In the genomic region with DNA sequence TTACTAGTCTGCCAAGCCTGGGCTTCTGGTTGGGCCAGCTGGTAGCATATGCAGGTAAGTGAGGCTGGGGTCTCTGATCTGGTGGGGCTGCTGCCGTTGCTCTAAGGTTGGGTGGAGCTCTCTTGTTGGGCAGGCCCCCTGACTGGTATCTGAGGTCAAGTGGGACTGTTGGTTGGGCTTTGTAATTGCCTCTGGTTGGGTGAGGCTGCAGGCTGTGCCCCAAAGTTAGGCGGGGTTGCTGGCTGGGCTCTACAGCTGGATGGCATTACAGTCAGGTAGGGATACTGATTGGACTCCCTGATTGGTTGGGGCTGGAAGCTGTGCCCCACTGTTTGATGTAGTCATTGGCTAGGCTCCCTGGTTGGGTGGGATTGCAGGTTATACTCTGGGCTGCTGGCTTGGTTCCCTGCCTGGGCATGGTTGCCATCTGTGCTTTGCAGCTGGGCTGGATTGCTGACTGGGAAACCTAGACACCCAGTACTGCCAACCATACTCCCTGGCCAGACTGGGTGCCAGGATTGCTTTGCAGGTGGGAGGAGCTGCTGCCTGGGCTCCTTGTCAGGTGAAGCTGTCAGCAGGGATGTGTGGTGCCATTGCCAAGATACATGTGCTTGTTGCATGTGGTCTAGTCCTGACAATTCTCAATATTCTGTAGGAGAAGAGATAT, we compare ENCODE assay signal across 22 cellular contexts.
DNase-seq lines count a peak whose midpoint lies in the region; ATAC-seq and TF ChIP-seq lines count a peak whose summit lies in the region.
"Had no signal": no experiment of that assay in that cellular context is flagged by ENCODE, and none has a peak within 500 bp of the region (broad histone marks: within the 10 kb centered on the region; RNA-seq: fewer than 3 reads in every experiment).

No MANE protein-coding gene starts in this region.

- no peak overlapping the region for H4K91ac ChIP-seq in IMR-90 (ENCODE audit: insufficient read depth, low read depth, low read length)

- no peak overlapping the region for H3K18ac ChIP-seq in IMR-90 (ENCODE audit: low read depth, low read length)

- H3K79me2 ChIP-seq in OCI-LY7 (ENCODE audit: insufficient read depth, low read depth, low read length), result no peaks in the 10 kb centered on the region

- no peaks in the 10 kb centered on the region for H3K27me3 Mint-ChIP-seq in neural crest cell (ENCODE audit: low read depth)
- H3K27me3 Mint-ChIP-seq: CD8-positive, alpha-beta memory T cell; IgD-negative memory B cell had no signal

- no peaks in the 10 kb centered on the region for H3K9me2 ChIP-seq in OCI-LY7 (ENCODE audit: insufficient read depth, low read length)

- BruUV-seq in IMR-90 (replicated peaks; lab: Mats Ljungman, UMichigan) (no TSS peak), OCI-LY7 (replicated peaks; lab: Mats Ljungman, UMichigan) (no TSS peak)

- no peak overlapping the region for H2BK5ac ChIP-seq in IMR-90 (ENCODE audit: low read depth, low read length, poor library complexity, severe bottlenecking)

- H2BK120ac ChIP-seq in IMR-90 (ENCODE audit: low read depth, low read length), result no peak overlapping the region

- no peaks in the 10 kb centered on the region for H3K4me1 Mint-ChIP-seq in neural crest cell

- no peak overlapping the region for H3K4me3 ChIP-seq in IMR-90 (ENCODE audit: insufficient read depth, low read depth, low read length)
- H3K4me3 ChIP-seq in OCI-LY7 (ENCODE audit: low read depth, low read length, poor library complexity, severe bottlenecking), result no peak overlapping the region
- H3K4me3 ChIP-seq: BLaER1 treated with 17β-estradiol and CSF1 and Interleukin-3, amounts not matched to agents 10 nM and 100 nM; HAP-1; MG63; PC-9 had no signal

- ATAC-seq in GM18505 (IDR thresholded peaks at IDR 0.05; ENCODE audit: unreplicated experiment) (no peak), IMR-90 (ENCODE audit: low read depth) (no peak), GM18907 (IDR thresholded peaks at IDR 0.05; ENCODE audit: unreplicated experiment) (no peak)

- H4K5ac ChIP-seq in IMR-90 (ENCODE audit: low read depth, low read length), result no peak overlapping the region

- POLR2A ChIA-PET in IMR-90 (lab: Charles Lee; ENCODE audit: unreplicated experiment) (no interaction called here), OCI-LY7 (lab: Charles Lee) (interaction anchor here (1.3 kb wide), 1 partner anchor 21 kb away, joined by 3 read pairs; no protein-coding TSS in a partner anchor)

- H2AK9ac ChIP-seq in IMR-90 (replicated peaks; ENCODE audit: low read depth, low read length, poor library complexity), result peak overlapping the region; percentile 65

- H3K36me3 Mint-ChIP-seq in neural crest cell (ENCODE audit: low read depth), result peaks cover 22% of the 10 kb centered on the region

- no peak overlapping the region for H4K8ac ChIP-seq in IMR-90 (ENCODE audit: low read depth in 2 of 2, low read length in 2 of 2)

- H3K9me3 ChIP-seq in IMR-90 (ENCODE audit: control insufficient read depth, insufficient read depth, low read length), result peaks cover 4% of the 10 kb centered on the region; the same call in 1 of the 2 replicates
- H3K9me3 ChIP-seq in OCI-LY7 (ENCODE audit: low read length), result peaks cover 33% of the 10 kb centered on the region; the same call in 1 of the 2 replicates
- H3K9me3 ChIP-seq: HAP-1 had no signal

- TF ChIP-seq POLR2A in GM18505 (IDR thresholded peaks at IDR 0.05; ENCODE audit: borderline replicate concordance, extremely low read depth, insufficient read depth, insufficient read length) (peak; percentile 29), IMR-90 (IDR thresholded peaks at IDR 0.05; ENCODE audit: low read depth, low read length) (no peak)

- no peak overlapping the region for H3K27ac ChIP-seq in IMR-90 (ENCODE audit: insufficient read depth, low read length)
- H3K27ac ChIP-seq in OCI-LY7 (ENCODE audit: low read depth, low read length, poor library complexity, severe bottlenecking), result no peak overlapping the region
- H3K27ac ChIP-seq: BLaER1 treated with 17β-estradiol and CSF1 and Interleukin-3, amounts not matched to agents 10 nM and 100 nM; HL-60; PC-9 had no signal

- H2AK5ac ChIP-seq in IMR-90 (ENCODE audit: low read depth, low read length), result no peak overlapping the region

- no peak for TF ChIP-seq RAD21 in IMR-90 (IDR thresholded peaks at IDR 0.05; ENCODE audit: low read length)

- CTCF ChIA-PET in IMR-90 (lab: Yijun Ruan, JAX), result no interaction called here
- CTCF ChIA-PET in OCI-LY7 (lab: Charles Lee; ENCODE audit: unreplicated experiment), result no interaction called here

- H4K20me1 ChIP-seq in IMR-90 (ENCODE audit: insufficient read depth, low read length) (no peaks in the 10 kb centered on the region), OCI-LY7 (ENCODE audit: insufficient read depth, low read length) (no peaks in the 10 kb centered on the region)
- H4K20me1 ChIP-seq: BLaER1 treated with 17β-estradiol and CSF1 and Interleukin-3, amounts not matched to agents 10 nM and 100 nM had no signal

- no peak overlapping the region for H2BK15ac ChIP-seq in IMR-90 (ENCODE audit: low read depth, low read length)

- no peaks in the 10 kb centered on the region for H3K27me3 ChIP-seq in IMR-90 (ENCODE audit: control insufficient read depth, insufficient read depth, low read length)
- H3K27me3 ChIP-seq: BLaER1 treated with 17β-estradiol and CSF1 and Interleukin-3, amounts not matched to agents 10 nM and 100 nM; MG63 had no signal

- H2AFZ ChIP-seq in IMR-90 (replicated peaks; ENCODE audit: low read length, poor library complexity) (no peak overlapping the region), OCI-LY7 (ENCODE audit: low read length) (no peak overlapping the region)
- H2AFZ ChIP-seq: PC-9 had no signal

- no peak overlapping the region for H3K4ac ChIP-seq in IMR-90 (ENCODE audit: low read depth, low read length)

- in situ Hi-C loops in IMR-90 (cut with MboI; ENCODE audit: low sequenced_read_pairs), result no loop called here

- no peak overlapping the region for H3K23ac ChIP-seq in IMR-90 (ENCODE audit: low read depth, low read length)

- intact Hi-C loops in IMR-90 (cut with micrococcal nuclease) (no loop called here), cardiac septum (cut with DNase I) (no loop called here), OCI-LY7 (cut with micrococcal nuclease; ENCODE audit: unreplicated experiment) (no loop called here)

- H3K9me3 Mint-ChIP-seq in neural crest cell, result peaks cover 9% of the 10 kb centered on the region

- DNase-seq in IMR-90, result no peak
- DNase-seq in cardiac septum (ENCODE audit: low spot score), result peak; percentile 76
- no peak for DNase-seq in neural crest cell (ENCODE audit: low read depth, low spot score)
- no peak for DNase-seq in stimulated activated CD4-positive, alpha-beta T cell treated with anti-CD3 and anti-CD28 coated beads, Interleukin-12 subunit alpha, Interleukin-12 subunit beta, amount 100 ng/mL, for 4 hours
- no peak for DNase-seq in OCI-LY7 (ENCODE audit: low spot score)
- DNase-seq: CD8-positive, alpha-beta memory T cell; DMS79 treated with DMSO at 0.1 percent for 48 hours; Kasumi-1; MG63; NCI-H1048; NCI-H1436; NCI-H2081; NCI-H524; NCI-H82; PC-9; SW 1271 had no signal

- H3K4me1 ChIP-seq in IMR-90 (ENCODE audit: control insufficient read depth, insufficient read depth, low read length), result no peaks in the 10 kb centered on the region
- H3K4me1 ChIP-seq in OCI-LY7 (ENCODE audit: insufficient read depth, low read length, poor library complexity, severe bottlenecking), result no peaks in the 10 kb centered on the region
- H3K4me1 ChIP-seq: BLaER1 treated with 17β-estradiol and CSF1 and Interleukin-3, amounts not matched to agents 10 nM and 100 nM; HAP-1 had no signal

- no peak overlapping the region for H2BK20ac ChIP-seq in IMR-90 (ENCODE audit: low read depth, low read length)

- H3K9me1 ChIP-seq in IMR-90 (ENCODE audit: insufficient read depth, low read length), result no peaks in the 10 kb centered on the region

- TF ChIP-seq CTCF in IMR-90 (conservative IDR thresholded peaks at IDR 0.05; ENCODE audit: low read depth, low read length) (no peak), neural crest cell (conservative IDR thresholded peaks at IDR 0.05) (no peak), OCI-LY7 (conservative IDR thresholded peaks at IDR 0.05; ENCODE audit: low read length) (no peak)

- no peak overlapping the region for H3K9ac ChIP-seq in IMR-90 (ENCODE audit: low read depth, low read length)
- H3K9ac ChIP-seq: BLaER1 treated with 17β-estradiol and CSF1 and Interleukin-3, amounts not matched to agents 10 nM and 100 nM had no signal

- no peak overlapping the region for H3K14ac ChIP-seq in IMR-90 (replicated peaks; ENCODE audit: low read depth, low read length)

- dilution Hi-C loops in IMR-90 (cut with HindIII; ENCODE audit: low sequenced_read_pairs, unreplicated experiment), result no loop called here

- H3K27ac Mint-ChIP-seq in neural crest cell (ENCODE audit: unreplicated experiment), result peak overlapping the region; percentile 38
- H3K27ac Mint-ChIP-seq: CD8-positive, alpha-beta memory T cell; IgD-negative memory B cell had no signal

- H3K79me1 ChIP-seq in IMR-90 (ENCODE audit: low read depth in 1 of 2, low read length in 2 of 2), result no peaks in the 10 kb centered on the region

- no peak overlapping the region for H3K4me3 Mint-ChIP-seq in neural crest cell
- H3K4me3 Mint-ChIP-seq: IgD-negative memory B cell had no signal

- H3K4me2 ChIP-seq in IMR-90 (ENCODE audit: low read depth, low read length) (no peak overlapping the region), OCI-LY7 (ENCODE audit: low read length) (no peak overlapping the region)
- H3K4me2 ChIP-seq: BLaER1 treated with 17β-estradiol and CSF1 and Interleukin-3, amounts not matched to agents 10 nM and 100 nM; PC-9 had no signal

- no peak overlapping the region for H3K56ac ChIP-seq in IMR-90 (ENCODE audit: extremely low read depth, insufficient read depth, low read length)

- 100% methylated on average over 2 of the region's 2 CpGs; no CpG with 5 or more reads in 1 of the 2 experiments for WGBS in IMR-90 (ENCODE audit: extremely low coverage in 2 of 2, insufficient read length in 1 of 2), 2 experiments

- H3K36me3 ChIP-seq in IMR-90 (ENCODE audit: control insufficient read depth, insufficient read depth, low read length) (no peaks in the 10 kb centered on the region), OCI-LY7 (ENCODE audit: insufficient read depth, low read length) (peaks cover 91% of the 10 kb centered on the region)
- H3K36me3 ChIP-seq: HAP-1, MG63 had no signal

TF ChIP-seq in IMR-90, 13 proteins besides CTCF, POLR2A, EP300 and RAD21 (continues in another document):
- TF ChIP-seq RFX5 (IDR thresholded peaks at IDR 0.05; ENCODE audit: low read depth, low read length) (no peak), MAFK (IDR thresholded peaks at IDR 0.05; ENCODE audit: low read depth, low read length) (no peak), NFE2L2 (IDR thresholded peaks at IDR 0.05; ENCODE audit: low read depth, low read length) (no peak), CHD1 (IDR thresholded peaks at IDR 0.05; ENCODE audit: low read depth, low read length) (no peak), SMC3 (IDR thresholded peaks at IDR 0.05; ENCODE audit: low read depth, low read length) (no peak)
